In genomic region chr20:37521091-37521771, GRCh38 we compare ENCODE assay signal across 8 cellular contexts. TPM values are rescaled to one million over a fixed set of nuclear protein-coding genes. Genes with fewer than 3 reads are reported as not detected.
DNase-seq lines count a peak whose midpoint lies in the region; ATAC-seq lines count a peak whose summit lies in the region.

Gene NNAT, plus strand, starts transcription at chr20:37521250. Its CDS starts 82 bp downstream, at chr20:37521332.

- H3K36me3 ChIP-seq in iPS-20b (ENCODE audit: insufficient read depth, low read depth, low read length) = peaks cover 24% of the 10 kb centered on the region

- peak within 1 kb of the TSS; percentile 11 for H3K27ac Mint-ChIP-seq in activated naive CD8-positive, alpha-beta T cell treated with anti-CD3 and anti-CD28 coated beads, Interleukin-2, amount 10 ng/mL, durations not matched to agents 7 days and 5 days
- peak within 1 kb of the TSS; percentile 84 for H3K27ac Mint-ChIP-seq in stimulated activated naive B cell treated with anti-CD40 and anti-IgM and Interleukin-4, amounts not matched to agents 10 μg/mL and 1 μg/mL and 100 μg/mL, for 72 hours

- peaks cover 14% of the 10 kb centered on the region for H3K36me3 Mint-ChIP-seq in activated naive CD8-positive, alpha-beta T cell treated with anti-CD3 and anti-CD28 coated beads, Interleukin-2, amount 10 ng/mL, durations not matched to agents 7 days and 5 days
- H3K36me3 Mint-ChIP-seq in stimulated activated naive B cell treated with anti-CD40 and anti-IgM and Interleukin-4, amounts not matched to agents 10 μg/mL and 1 μg/mL and 100 μg/mL, for 72 hours = peaks cover 29 to 53% of the 10 kb centered on the region in 2 donors

- no peak within 1 kb of the TSS for H3K27ac ChIP-seq in iPS-20b (ENCODE audit: low read length)

- DNase-seq in NCI-H1436 (lab: John Stamatoyannopoulos, UW) (peak; percentile 71), NCI-H1436 treated with DMSO at 0.1 percent for 48 hours (lab: John Stamatoyannopoulos, UW) (no peak), SKM-1 treated with dmso at 0.1 percent for 144 hours (lab: John Stamatoyannopoulos, UW; ENCODE audit: unreplicated experiment) (no peak)
- DNase-seq in activated naive CD8-positive, alpha-beta T cell treated with anti-CD3 and anti-CD28 coated beads, Interleukin-2, amount 10 ng/mL, durations not matched to agents 7 days and 5 days = no peak
- no peak for DNase-seq in stimulated activated naive B cell treated with anti-CD40 and anti-IgM and Interleukin-4, amounts not matched to agents 10 μg/mL and 1 μg/mL and 100 μg/mL, for 72 hours

- ATAC-seq in activated naive CD8-positive, alpha-beta T cell treated with anti-CD3 and anti-CD28 coated beads, Interleukin-2, amount 10 ng/mL, durations not matched to agents 7 days and 5 days (ENCODE audit: low read depth) = no peak
- ATAC-seq in stimulated activated naive B cell treated with anti-CD40 and anti-IgM and Interleukin-4, amounts not matched to agents 10 μg/mL and 1 μg/mL and 100 μg/mL, for 72 hours (replicated peaks) = peak in 1 of 2 donors; percentile 27
- ATAC-seq in GM18907 (IDR thresholded peaks at IDR 0.05; ENCODE audit: unreplicated experiment) = no peak
- no peak for ATAC-seq in HG03039 (IDR thresholded peaks at IDR 0.05; ENCODE audit: unreplicated experiment)

- H3K4me1 Mint-ChIP-seq in activated naive CD8-positive, alpha-beta T cell treated with anti-CD3 and anti-CD28 coated beads, Interleukin-2, amount 10 ng/mL, durations not matched to agents 7 days and 5 days = peaks cover 27% of the 10 kb centered on the region
- H3K4me1 Mint-ChIP-seq in stimulated activated naive B cell treated with anti-CD40 and anti-IgM and Interleukin-4, amounts not matched to agents 10 μg/mL and 1 μg/mL and 100 μg/mL, for 72 hours = peaks cover 36 to 68% of the 10 kb centered on the region in 2 donors

- H3K9ac ChIP-seq in iPS-20b (ENCODE audit: low read depth, low read length) = peak within 1 kb of the TSS; percentile 44; the same call in 1 of the 2 replicates

- no peaks in the 10 kb centered on the region for H3K9me3 Mint-ChIP-seq in activated naive CD8-positive, alpha-beta T cell treated with anti-CD3 and anti-CD28 coated beads, Interleukin-2, amount 10 ng/mL, durations not matched to agents 7 days and 5 days
- H3K9me3 Mint-ChIP-seq in stimulated activated naive B cell treated with anti-CD40 and anti-IgM and Interleukin-4, amounts not matched to agents 10 μg/mL and 1 μg/mL and 100 μg/mL, for 72 hours = no peaks in the 10 kb centered on the region

- peak within 1 kb of the TSS; percentile 67 for H3K4me3 Mint-ChIP-seq in activated naive CD8-positive, alpha-beta T cell treated with anti-CD3 and anti-CD28 coated beads, Interleukin-2, amount 10 ng/mL, durations not matched to agents 7 days and 5 days
- H3K4me3 Mint-ChIP-seq in stimulated activated naive B cell treated with anti-CD40 and anti-IgM and Interleukin-4, amounts not matched to agents 10 μg/mL and 1 μg/mL and 100 μg/mL, for 72 hours = peak within 1 kb of the TSS; percentile 77 to 85

- H3K4me1 ChIP-seq in iPS-20b (ENCODE audit: insufficient read depth, low read length) = peaks cover 35% of the 10 kb centered on the region

- H3K27me3 ChIP-seq in iPS-20b (ENCODE audit: insufficient read depth, low read length) = no peaks in the 10 kb centered on the region

- peak within 1 kb of the TSS; percentile 53; the same call in 1 of the 2 replicates for H3K4me3 ChIP-seq in iPS-20b (ENCODE audit: low read length)

- POLR2A ChIA-PET in activated naive CD8-positive, alpha-beta T cell treated with anti-CD3 and anti-CD28 coated beads, Interleukin-2, amount 10 ng/mL, durations not matched to agents 7 days and 5 days (lab: Charles Lee) = no interaction called here

- no peaks in the 10 kb centered on the region for H3K27me3 Mint-ChIP-seq in activated naive CD8-positive, alpha-beta T cell treated with anti-CD3 and anti-CD28 coated beads, Interleukin-2, amount 10 ng/mL, durations not matched to agents 7 days and 5 days
- no peaks in the 10 kb centered on the region for H3K27me3 Mint-ChIP-seq in stimulated activated naive B cell treated with anti-CD40 and anti-IgM and Interleukin-4, amounts not matched to agents 10 μg/mL and 1 μg/mL and 100 μg/mL, for 72 hours

- H3K9me3 ChIP-seq in iPS-20b (ENCODE audit: insufficient read depth, low read depth, low read length) = no peaks in the 10 kb centered on the region

RNA-seq across cellular contexts. Expression of gene NNAT, which starts in this region (rescaled TPM):
- total RNA-seq in activated naive CD8-positive, alpha-beta T cell treated with anti-CD3 and anti-CD28 coated beads, Interleukin-2, amount 10 ng/mL, durations not matched to agents 7 days and 5 days = under 1 TPM in 1 of 2 experiments, not detected in 1; 0.58 TPM
